Comparison of ENCODE assay signal across 1 cellular context in genomic region chr6:49530141-49530775, GRCh38.
TF ChIP-seq lines count a peak whose summit lies in the region.

No MANE protein-coding gene starts in this region.

TF ChIP-seq in WTC11, 78 proteins besides CTCF, POLR2A, EP300 and RAD21 (continued from another document):
- TF ChIP-seq E2F4 (CRISPR knock-in tag; IDR thresholded peaks at IDR 0.05; ENCODE audit: borderline replicate concordance, low read depth) (no peak), PRRX2 (CRISPR knock-in tag; IDR thresholded peaks at IDR 0.05) (no peak), ZNF232 (CRISPR knock-in tag; IDR thresholded peaks at IDR 0.05) (no peak)
- TF ChIP-seq, protein P1, sequence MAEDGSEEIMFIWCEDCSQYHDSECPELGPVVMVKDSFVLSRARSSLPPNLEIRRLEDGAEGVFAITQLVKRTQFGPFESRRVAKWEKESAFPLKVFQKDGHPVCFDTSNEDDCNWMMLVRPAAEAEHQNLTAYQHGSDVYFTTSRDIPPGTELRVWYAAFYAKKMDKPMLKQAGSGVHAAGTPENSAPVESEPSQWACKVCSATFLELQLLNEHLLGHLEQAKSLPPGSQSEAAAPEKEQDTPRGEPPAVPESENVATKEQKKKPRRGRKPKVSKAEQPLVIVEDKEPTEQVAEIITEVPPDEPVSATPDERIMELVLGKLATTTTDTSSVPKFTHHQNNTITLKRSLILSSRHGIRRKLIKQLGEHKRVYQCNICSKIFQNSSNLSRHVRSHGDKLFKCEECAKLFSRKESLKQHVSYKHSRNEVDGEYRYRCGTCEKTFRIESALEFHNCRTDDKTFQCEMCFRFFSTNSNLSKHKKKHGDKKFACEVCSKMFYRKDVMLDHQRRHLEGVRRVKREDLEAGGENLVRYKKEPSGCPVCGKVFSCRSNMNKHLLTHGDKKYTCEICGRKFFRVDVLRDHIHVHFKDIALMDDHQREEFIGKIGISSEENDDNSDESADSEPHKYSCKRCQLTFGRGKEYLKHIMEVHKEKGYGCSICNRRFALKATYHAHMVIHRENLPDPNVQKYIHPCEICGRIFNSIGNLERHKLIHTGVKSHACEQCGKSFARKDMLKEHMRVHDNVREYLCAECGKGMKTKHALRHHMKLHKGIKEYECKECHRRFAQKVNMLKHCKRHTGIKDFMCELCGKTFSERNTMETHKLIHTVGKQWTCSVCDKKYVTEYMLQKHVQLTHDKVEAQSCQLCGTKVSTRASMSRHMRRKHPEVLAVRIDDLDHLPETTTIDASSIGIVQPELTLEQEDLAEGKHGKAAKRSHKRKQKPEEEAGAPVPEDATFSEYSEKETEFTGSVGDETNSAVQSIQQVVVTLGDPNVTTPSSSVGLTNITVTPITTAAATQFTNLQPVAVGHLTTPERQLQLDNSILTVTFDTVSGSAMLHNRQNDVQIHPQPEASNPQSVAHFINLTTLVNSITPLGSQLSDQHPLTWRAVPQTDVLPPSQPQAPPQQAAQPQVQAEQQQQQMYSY (CRISPR knock-in tag; IDR thresholded peaks at IDR 0.05) = no peak
- TF ChIP-seq, protein P2, sequence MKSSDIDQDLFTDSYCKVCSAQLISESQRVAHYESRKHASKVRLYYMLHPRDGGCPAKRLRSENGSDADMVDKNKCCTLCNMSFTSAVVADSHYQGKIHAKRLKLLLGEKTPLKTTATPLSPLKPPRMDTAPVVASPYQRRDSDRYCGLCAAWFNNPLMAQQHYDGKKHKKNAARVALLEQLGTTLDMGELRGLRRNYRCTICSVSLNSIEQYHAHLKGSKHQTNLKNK (CRISPR knock-in tag; IDR thresholded peaks at IDR 0.05) = no peak
